Comparison of ENCODE assay signal across 8 cellular contexts in genomic region chr1:7646981-7647901, GRCh38.
DNase-seq lines count a peak whose midpoint lies in the region; ATAC-seq and TF ChIP-seq lines count a peak whose summit lies in the region.

No MANE protein-coding gene starts in this region.

- peak; percentile 59 for ATAC-seq in CD4-positive, alpha-beta T cell (ENCODE audit: poor library complexity)
- ATAC-seq in GM21786 (IDR thresholded peaks at IDR 0.05; ENCODE audit: unreplicated experiment) = no peak

- peak; percentile 89 for TF ChIP-seq CTCF in CD4-positive, alpha-beta T cell (IDR thresholded peaks at IDR 0.05)
- TF ChIP-seq CTCF in progenitor cell of endocrine pancreas (IDR thresholded peaks at IDR 0.05; ENCODE audit: unreplicated experiment) = peak; percentile 96
- peak; percentile 75 to 97 (median 88) for TF ChIP-seq CTCF in vagina (IDR thresholded peaks at IDR 0.05)

- H3K36me3 Mint-ChIP-seq in CD4-positive, alpha-beta T cell (ENCODE audit: low read depth) = no peaks in the 10 kb centered on the region
- H3K36me3 Mint-ChIP-seq in progenitor cell of endocrine pancreas (ENCODE audit: insufficient read depth) = no peaks in the 10 kb centered on the region

- H3K4me3 Mint-ChIP-seq in CD4-positive, alpha-beta T cell = no peak overlapping the region
- H3K4me3 Mint-ChIP-seq in progenitor cell of endocrine pancreas (ENCODE audit: low read depth) = no peak overlapping the region

- no peaks in the 10 kb centered on the region for H3K27me3 ChIP-seq in CD4-positive, alpha-beta T cell (ENCODE audit: control insufficient read depth, insufficient read depth, low read length)
- H3K27me3 ChIP-seq in SJCRH30 (no peaks in the 10 kb centered on the region; the same call in 1 of the 2 replicates), vagina (no peaks in the 10 kb centered on the region)

- H3K27me3 Mint-ChIP-seq in CD4-positive, alpha-beta T cell = no peaks in the 10 kb centered on the region
- H3K27me3 Mint-ChIP-seq in progenitor cell of endocrine pancreas = peaks cover 20% of the 10 kb centered on the region

- no peaks in the 10 kb centered on the region for H3K4me1 Mint-ChIP-seq in CD4-positive, alpha-beta T cell (ENCODE audit: low read depth)
- H3K4me1 Mint-ChIP-seq in progenitor cell of endocrine pancreas (ENCODE audit: low read depth) = no peaks in the 10 kb centered on the region

- no peaks in the 10 kb centered on the region for H3K9me3 ChIP-seq in CD4-positive, alpha-beta T cell (ENCODE audit: control insufficient read depth, low read length)
- H3K9me3 ChIP-seq in SJCRH30 (replicated peaks) = no peaks in the 10 kb centered on the region
- no peaks in the 10 kb centered on the region for H3K9me3 ChIP-seq in vagina

- H3K4me1 ChIP-seq in SJCRH30 (peaks cover 3% of the 10 kb centered on the region; the same call in 1 of the 2 replicates), vagina (no peaks in the 10 kb centered on the region)

- no peak overlapping the region for H3K27ac ChIP-seq in CD4-positive, alpha-beta T cell (ENCODE audit: low read depth, low read length)
- H3K27ac ChIP-seq in SJCRH30 (no peak overlapping the region), vagina (no peak overlapping the region)

- no peaks in the 10 kb centered on the region for H3K9me3 Mint-ChIP-seq in CD4-positive, alpha-beta T cell
- H3K9me3 Mint-ChIP-seq in progenitor cell of endocrine pancreas (ENCODE audit: low read depth) = no peaks in the 10 kb centered on the region

- CTCF ChIA-PET in CD4-positive, alpha-beta T cell (lab: Charles Lee) = no interaction called here

- H3K36me3 ChIP-seq in SJCRH30 (no peaks in the 10 kb centered on the region), vagina (no peaks in the 10 kb centered on the region)

- intact Hi-C loops in CD4-positive, alpha-beta T cell (cut with DNase I, micrococcal nuclease) = loop anchor here (1.0 to 5.0 kb wide), 5 partner anchors 604 to 927 kb away; no protein-coding TSS in a partner anchor
- intact Hi-C loops in vagina (cut with DNase I) = loop anchor here (5.0 kb wide), 1 partner anchor 605 kb away; no protein-coding TSS in a partner anchor

- H3K4me3 ChIP-seq in SJCRH30 (no peak overlapping the region), vagina (no peak overlapping the region)

- no peak for TF ChIP-seq POLR2A in vagina (IDR thresholded peaks at IDR 0.05)

- no peak overlapping the region for H3K27ac Mint-ChIP-seq in CD4-positive, alpha-beta T cell
- no peak overlapping the region for H3K27ac Mint-ChIP-seq in progenitor cell of endocrine pancreas

- DNase-seq in CD4-positive, alpha-beta T cell = peak; percentile 38 to 75 (median 59)
- peak; percentile 61 for DNase-seq in HK-2 (ENCODE audit: unreplicated experiment)
- peak; percentile 51 to 76 for DNase-seq in SJCRH30
- peak; percentile 63 for DNase-seq in activated gamma-delta T cell treated with Interleukin-2 at 50 U/mL for 16 hours
- DNase-seq in globus pallidus (ENCODE audit: low spot score) = peak; percentile 37
- peak; percentile 78 for DNase-seq in progenitor cell of endocrine pancreas (ENCODE audit: low spot score, unreplicated experiment)
- DNase-seq in vagina (ENCODE audit: extremely low spot score in 2 of 2) = no peak

- POLR2A ChIA-PET in CD4-positive, alpha-beta T cell (lab: Charles Lee) = no interaction called here

Comparison
In these comparisons a context has a peak if more than half of its experiments do, and no peak if none do; other contexts are left out.
1. DNase-seq: peak in CD4-positive, alpha-beta T cell (10 of 10), HK-2 (single experiment), SJCRH30 (2 of 2), activated gamma-delta T cell treated with Interleukin-2 at 50 U/mL for 16 hours (single experiment), globus pallidus (single experiment) and progenitor cell of endocrine pancreas (single experiment); none in vagina (0 of 2).
2. Peak in every context shown above with its lines, with median percentiles within 50 percentile points of each other: CTCF ChIP-seq.